ENCODE assay signal across 1 cellular context in genomic region chr10:113111900-113112853, GRCh38.
TF ChIP-seq lines count a peak whose summit lies in the region.

No MANE protein-coding gene starts in this region.

TF ChIP-seq in HepG2, 621 proteins besides CTCF, POLR2A, EP300 and RAD21 (continued from another document):
- peak; percentile 58; the same call in 1 of the 2 replicates for TF ChIP-seq ZNF121 (CRISPR knock-in tag; IDR thresholded peaks at IDR 0.05)
